In the genomic region with DNA sequence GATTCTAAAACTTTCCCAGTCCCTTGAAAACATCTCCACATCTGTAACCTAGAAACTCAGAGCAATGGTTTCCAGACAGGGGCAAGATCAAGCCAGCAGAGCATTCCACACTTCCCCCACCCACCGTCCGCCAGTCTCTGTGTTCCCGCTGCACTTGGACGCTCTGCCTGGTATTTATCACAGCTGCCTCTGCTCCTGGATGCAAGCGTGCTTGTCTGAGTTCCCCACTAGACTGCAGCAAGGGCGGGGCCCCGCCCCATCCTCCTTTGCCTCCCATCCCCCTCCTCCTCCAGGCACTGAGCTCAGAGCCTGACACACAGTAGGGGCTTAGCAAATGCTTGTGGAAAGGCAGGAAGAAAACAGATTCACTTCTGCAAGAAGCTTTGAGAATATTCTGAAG, we compare ENCODE assay signal across 1 cellular context.
TF ChIP-seq lines count a peak whose summit lies in the region.

No MANE protein-coding gene starts in this region.

TF ChIP-seq in WTC11, 78 proteins besides CTCF, POLR2A, EP300 and RAD21 (continued from another document):
- TF ChIP-seq ZNF425 (CRISPR knock-in tag; conservative IDR thresholded peaks at IDR 0.05): no peak
- TF ChIP-seq AFF4 (CRISPR knock-in tag; IDR thresholded peaks at IDR 0.05; ENCODE audit: borderline replicate concordance): no peak
